20 cellular contexts compared by ENCODE assay signal in the genomic region with DNA sequence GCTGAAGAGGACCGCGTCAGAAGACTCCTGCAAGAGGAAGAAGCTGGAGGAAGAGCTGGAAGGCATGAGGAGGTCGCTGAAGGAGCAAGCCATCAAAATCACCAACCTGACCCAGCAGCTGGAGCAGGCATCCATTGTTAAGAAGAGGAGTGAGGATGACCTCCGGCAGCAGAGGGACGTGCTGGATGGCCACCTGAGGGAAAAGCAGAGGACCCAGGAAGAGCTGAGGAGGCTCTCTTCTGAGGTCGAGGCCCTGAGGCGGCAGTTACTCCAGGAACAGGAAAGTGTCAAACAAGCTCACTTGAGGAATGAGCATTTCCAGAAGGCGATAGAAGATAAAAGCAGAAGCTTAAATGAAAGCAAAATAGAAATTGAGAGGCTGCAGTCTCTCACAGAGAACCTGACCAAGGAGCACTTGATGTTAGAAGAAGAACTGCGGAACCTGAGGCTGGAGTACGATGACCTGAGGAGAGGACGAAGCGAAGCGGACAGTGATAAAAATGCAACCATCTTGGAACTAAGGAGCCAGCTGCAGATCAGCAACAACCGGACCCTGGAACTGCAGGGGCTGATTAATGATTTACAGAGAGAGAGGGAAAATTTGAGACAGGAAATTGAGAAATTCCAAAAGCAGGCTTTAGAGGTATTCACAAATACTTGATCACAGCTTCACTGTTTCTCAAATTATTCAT. TPM values are rescaled to one million over a fixed set of nuclear protein-coding genes. Genes with fewer than 3 reads are reported as not detected.
DNase-seq lines count a peak whose midpoint lies in the region; ATAC-seq, FAIRE-seq and TF ChIP-seq lines count a peak whose summit lies in the region.
"Had no signal": no experiment of that assay in that cellular context is flagged by ENCODE, and none has a peak within 500 bp of the region (broad histone marks: within the 10 kb centered on the region; RNA-seq: fewer than 3 reads in every experiment).

No MANE protein-coding gene starts in this region.

- no peak for ATAC-seq in A549
- ATAC-seq in HG02623 (IDR thresholded peaks at IDR 0.05; ENCODE audit: unreplicated experiment) = no peak
- no peak for ATAC-seq in GM21367 (IDR thresholded peaks at IDR 0.05; ENCODE audit: unreplicated experiment)
- ATAC-seq: T-cell had no signal

- TF ChIP-seq POLR2A in A549 (IDR thresholded peaks at IDR 0.05; ENCODE audit: low read length) = no peak

- H3K4me3 ChIP-seq in A549 = no peak overlapping the region
- H3K4me3 ChIP-seq in epithelial cell of proximal tubule (ENCODE audit: low read depth, low read length) = peak overlapping the region; percentile 5
- H3K4me3 ChIP-seq in liver (ENCODE audit: low read depth in 1 of 3, low read length in 3 of 3) = no peak overlapping the region

- no peak for TF ChIP-seq CTCF in A549 (IDR thresholded peaks at IDR 0.05)
- TF ChIP-seq CTCF in epithelial cell of proximal tubule (conservative IDR thresholded peaks at IDR 0.05; ENCODE audit: low read depth, low read length) = no peak
- TF ChIP-seq CTCF in liver (IDR thresholded peaks at IDR 0.05; ENCODE audit: low read depth, low read length, missing input control) = no peak

- no peak for TF ChIP-seq RAD21 in A549 (conservative IDR thresholded peaks at IDR 0.05 in 1 of 2, IDR thresholded peaks at IDR 0.05 in 1 of 2)
- peak; percentile 18 to 40 for TF ChIP-seq RAD21 in liver (IDR thresholded peaks at IDR 0.05)

- H3K36me3 ChIP-seq in liver (ENCODE audit: control insufficient read depth in 4 of 4, insufficient read depth in 3 of 4, low read depth in 1 of 4, low read length in 3 of 4) = peaks cover 16 to 72% (median 53%) of the 10 kb centered on the region in 4 donors

- H3K27ac ChIP-seq in A549 = no peak overlapping the region
- H3K27ac ChIP-seq in liver (ENCODE audit: low read depth in 1 of 2, low read length in 2 of 2) = no peak overlapping the region

- H3K4me2 ChIP-seq in A549 = peak overlapping the region; percentile 27; the same call in 2 of the 3 replicates

- H3K27me3 ChIP-seq in liver (ENCODE audit: control insufficient read depth in 4 of 4, insufficient read depth in 4 of 4, low read length in 3 of 4) = no peaks in the 10 kb centered on the region

- POLR2A ChIA-PET in A549 (lab: Yijun Ruan, JAX) = no interaction called here

- H3K4me1 ChIP-seq in A549 (peaks cover 10% of the 10 kb centered on the region), liver (ENCODE audit: control insufficient read depth in 4 of 4, insufficient read depth in 4 of 4, low read length in 3 of 4) (peaks cover 0 to 14% (median 11%) of the 10 kb centered on the region in 4 donors)

- WGBS in A549 (ENCODE audit: missing lambda C conversion rate) = 87% methylated on average over 14 of the region's 14 CpGs
- WGBS in liver = 57% methylated on average over 14 of the region's 14 CpGs

- no peak overlapping the region for H3K9ac ChIP-seq in liver (ENCODE audit: low read depth in 1 of 2, low read length in 2 of 2)

- no peaks in the 10 kb centered on the region for H3K9me3 ChIP-seq in A549
- no peaks in the 10 kb centered on the region for H3K9me3 ChIP-seq in liver (ENCODE audit: control insufficient read depth in 4 of 4, low read length in 3 of 4)

- no peak for TF ChIP-seq EP300 in A549 (IDR thresholded peaks at IDR 0.05)

- DNase-seq in A549 (ENCODE audit: low read depth in 1 of 2, low spot score in 1 of 2) = peak in 1 of 2 experiments; percentile 5
- DNase-seq in RCC 7860 (ENCODE audit: low spot score) = peak; percentile 16
- no peak for DNase-seq in epithelial cell of proximal tubule (ENCODE audit: low read depth)
- DNase-seq in HK-2 (ENCODE audit: unreplicated experiment) = no peak
- DNase-seq in Ammon's horn (ENCODE audit: low spot score) = no peak
- DNase-seq: 8988T, C1 segment of cervical spinal cord, GF-D8, GOT3, IMR-90, Kasumi-1, NCI-H187 treated with DMSO at 0.1 percent for 48 hours, NCI-H345, NCI-H526 treated with DMSO at 0.1 percent for 48 hours, OCI-M1, T-cell had no signal

- CTCF ChIA-PET in A549 (lab: Yijun Ruan, JAX) = interaction anchor here (1.2 kb wide), 1 partner anchor 9 kb away, joined by 3 read pairs; a partner anchor contains a TSS

- FAIRE-seq in A549 (lab: Jason Lieb, UNC) = no peak
- no peak for FAIRE-seq in RCC 7860 (lab: Jason Lieb, UNC)
- FAIRE-seq: GM12892 had no signal

TF ChIP-seq in A549, 52 proteins besides CTCF, POLR2A, EP300 and RAD21:
- TF ChIP-seq, protein P1, sequence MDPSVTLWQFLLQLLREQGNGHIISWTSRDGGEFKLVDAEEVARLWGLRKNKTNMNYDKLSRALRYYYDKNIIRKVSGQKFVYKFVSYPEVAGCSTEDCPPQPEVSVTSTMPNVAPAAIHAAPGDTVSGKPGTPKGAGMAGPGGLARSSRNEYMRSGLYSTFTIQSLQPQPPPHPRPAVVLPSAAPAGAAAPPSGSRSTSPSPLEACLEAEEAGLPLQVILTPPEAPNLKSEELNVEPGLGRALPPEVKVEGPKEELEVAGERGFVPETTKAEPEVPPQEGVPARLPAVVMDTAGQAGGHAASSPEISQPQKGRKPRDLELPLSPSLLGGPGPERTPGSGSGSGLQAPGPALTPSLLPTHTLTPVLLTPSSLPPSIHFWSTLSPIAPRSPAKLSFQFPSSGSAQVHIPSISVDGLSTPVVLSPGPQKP (IDR thresholded peaks at IDR 0.05; ENCODE audit: low read depth, low read length) = no peak
- TF ChIP-seq MAFK (IDR thresholded peaks at IDR 0.05; ENCODE audit: partially characterized antibody) = no peak

TF ChIP-seq in liver, 16 proteins besides CTCF, POLR2A, EP300 and RAD21:
- TF ChIP-seq NR2F2 (IDR thresholded peaks at IDR 0.05) (no peak), HNF4A (conservative IDR thresholded peaks at IDR 0.05) (peak; percentile 57 to 64), YY1 (IDR thresholded peaks at IDR 0.05) (peak; percentile 82), SP1 (IDR thresholded peaks at IDR 0.05) (peak; percentile 32), GABPA (IDR thresholded peaks at IDR 0.05 in 1 of 2, conservative IDR thresholded peaks at IDR 0.05 in 1 of 2) (peak in 1 of 2 donors; percentile 64), HNF4G (IDR thresholded peaks at IDR 0.05) (peak; percentile 13)
- TF ChIP-seq, protein P2, sequence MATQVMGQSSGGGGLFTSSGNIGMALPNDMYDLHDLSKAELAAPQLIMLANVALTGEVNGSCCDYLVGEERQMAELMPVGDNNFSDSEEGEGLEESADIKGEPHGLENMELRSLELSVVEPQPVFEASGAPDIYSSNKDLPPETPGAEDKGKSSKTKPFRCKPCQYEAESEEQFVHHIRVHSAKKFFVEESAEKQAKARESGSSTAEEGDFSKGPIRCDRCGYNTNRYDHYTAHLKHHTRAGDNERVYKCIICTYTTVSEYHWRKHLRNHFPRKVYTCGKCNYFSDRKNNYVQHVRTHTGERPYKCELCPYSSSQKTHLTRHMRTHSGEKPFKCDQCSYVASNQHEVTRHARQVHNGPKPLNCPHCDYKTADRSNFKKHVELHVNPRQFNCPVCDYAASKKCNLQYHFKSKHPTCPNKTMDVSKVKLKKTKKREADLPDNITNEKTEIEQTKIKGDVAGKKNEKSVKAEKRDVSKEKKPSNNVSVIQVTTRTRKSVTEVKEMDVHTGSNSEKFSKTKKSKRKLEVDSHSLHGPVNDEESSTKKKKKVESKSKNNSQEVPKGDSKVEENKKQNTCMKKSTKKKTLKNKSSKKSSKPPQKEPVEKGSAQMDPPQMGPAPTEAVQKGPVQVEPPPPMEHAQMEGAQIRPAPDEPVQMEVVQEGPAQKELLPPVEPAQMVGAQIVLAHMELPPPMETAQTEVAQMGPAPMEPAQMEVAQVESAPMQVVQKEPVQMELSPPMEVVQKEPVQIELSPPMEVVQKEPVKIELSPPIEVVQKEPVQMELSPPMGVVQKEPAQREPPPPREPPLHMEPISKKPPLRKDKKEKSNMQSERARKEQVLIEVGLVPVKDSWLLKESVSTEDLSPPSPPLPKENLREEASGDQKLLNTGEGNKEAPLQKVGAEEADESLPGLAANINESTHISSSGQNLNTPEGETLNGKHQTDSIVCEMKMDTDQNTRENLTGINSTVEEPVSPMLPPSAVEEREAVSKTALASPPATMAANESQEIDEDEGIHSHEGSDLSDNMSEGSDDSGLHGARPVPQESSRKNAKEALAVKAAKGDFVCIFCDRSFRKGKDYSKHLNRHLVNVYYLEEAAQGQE (IDR thresholded peaks at IDR 0.05) = no peak

RNA-seq across cellular contexts. Expression of a gene that starts 8.9 kb away (rescaled TPM):
- polyA plus RNA-seq in A549 (2011; rRNA removed) (10.6 and 13.7 TPM in 2 replicates), A549 (2017; fragmentation: RNase III; extraction: RNeasy Plus Mini Kit Qiagen cat#74134 plus additional on column Dnase treatment) (12.8 to 13.9 TPM (median 13.0 TPM) in 3 replicates), liver (1 to 10 TPM; 5.0 to 8.3 TPM)
- 3.5 and 4.2 TPM in 2 replicates for polyA plus RNA-seq in A549 (2012; cell fraction: cytosol; rRNA removed)
- 2.6 and 4.1 TPM in 2 replicates for polyA plus RNA-seq in A549 (2012; cell fraction: nucleus; rRNA removed)
- polyA minus RNA-seq in A549 (2011; rRNA and poly(A)+ RNA removed) = 3.0 and 3.3 TPM in 2 replicates
- total RNA-seq in epithelial cell of proximal tubule (8.6 and 9.1 TPM in 2 replicates), liver (1 to 10 TPM; 8.5 to 9.7 TPM)

RNA-seq across cellular contexts. Expression of a gene that starts 39.6 kb away (rescaled TPM):
- polyA plus RNA-seq in A549 (2011; rRNA removed) = 34.1 and 45.4 TPM in 2 replicates
- 5.0 and 5.3 TPM in 2 replicates for polyA plus RNA-seq in A549 (2012; cell fraction: cytosol; rRNA removed)
- polyA plus RNA-seq in A549 (2012; cell fraction: nucleus; rRNA removed) = 10.2 and 13.4 TPM in 2 replicates
- polyA plus RNA-seq in A549 (2017; fragmentation: RNase III; extraction: RNeasy Plus Mini Kit Qiagen cat#74134 plus additional on column Dnase treatment) = 12.9 to 15.2 TPM (median 14.1 TPM) in 3 replicates
- 60.2 and 72.2 TPM in 2 replicates for polyA minus RNA-seq in A549 (2011; rRNA and poly(A)+ RNA removed)
- 47.4 and 80.1 TPM in 2 replicates for total RNA-seq in epithelial cell of proximal tubule
- 10 to 100 TPM; 41.2 to 74.7 TPM for total RNA-seq in liver
- polyA plus RNA-seq in liver = 10 to 100 TPM; 25.0 to 27.1 TPM
